Comparison of ENCODE assay signal across 12 cellular contexts in genomic region chr19:35122687-35123551, GRCh38. TPM values are rescaled to one million over a fixed set of nuclear protein-coding genes. Genes with fewer than 3 reads are reported as not detected.
DNase-seq lines count a peak whose midpoint lies in the region; ATAC-seq and TF ChIP-seq lines count a peak whose summit lies in the region.
"Had no signal": no experiment of that assay in that cellular context is flagged by ENCODE, and none has a peak within 500 bp of the region (broad histone marks: within the 10 kb centered on the region; RNA-seq: fewer than 3 reads in every experiment).

No MANE protein-coding gene starts in this region.

- H3K36me3 ChIP-seq in MG63 (no peaks in the 10 kb centered on the region), left lung (no peaks in the 10 kb centered on the region), thoracic aorta (no peaks in the 10 kb centered on the region)

- no peaks in the 10 kb centered on the region for H3K27me3 ChIP-seq in MG63
- no peaks in the 10 kb centered on the region for H3K27me3 ChIP-seq in left lung
- no peaks in the 10 kb centered on the region for H3K27me3 ChIP-seq in thoracic aorta (replicated peaks; ENCODE audit: insufficient read depth)

- H3K36me3 Mint-ChIP-seq in MCF 10A (ENCODE audit: insufficient read depth, unreplicated experiment) = peaks cover 11% of the 10 kb centered on the region
- no peaks in the 10 kb centered on the region for H3K36me3 Mint-ChIP-seq in T-cell
- H3K36me3 Mint-ChIP-seq: activated CD8-positive, alpha-beta memory T cell treated with anti-CD3 and anti-CD28 coated beads, Interleukin-2, amount 10 ng/mL, durations not matched to agents 7 days and 5 days; activated naive CD8-positive, alpha-beta T cell treated with anti-CD3 and anti-CD28 coated beads, Interleukin-2, amount 10 ng/mL, durations not matched to agents 7 days and 5 days; stimulated activated naive B cell treated with anti-CD40 and anti-IgM and Interleukin-4, amounts not matched to agents 10 μg/mL and 1 μg/mL and 100 μg/mL, for 72 hours had no signal

- peaks cover 15 to 26% of the 10 kb centered on the region in 2 donors for H3K4me1 ChIP-seq in left lung
- H3K4me1 ChIP-seq in thoracic aorta (ENCODE audit: control insufficient read depth in 1 of 2, low read depth in 2 of 2) = peaks cover 5 to 30% of the 10 kb centered on the region in 2 donors

- peak; percentile 51 for DNase-seq in MG63
- peak; percentile 98 for DNase-seq in MCF 10A (ENCODE audit: unreplicated experiment)
- DNase-seq in left lung = no peak
- no peak for DNase-seq in thoracic aorta (ENCODE audit: low spot score)
- DNase-seq in T-cell = no peak
- no peak for DNase-seq in Ammon's horn (ENCODE audit: low spot score)
- no peak for DNase-seq in inferior parietal cortex (ENCODE audit: extremely low spot score)
- DNase-seq: activated CD8-positive, alpha-beta memory T cell treated with anti-CD3 and anti-CD28 coated beads, Interleukin-2, amount 10 ng/mL, durations not matched to agents 7 days and 5 days; activated naive CD8-positive, alpha-beta T cell treated with anti-CD3 and anti-CD28 coated beads, Interleukin-2, amount 10 ng/mL, durations not matched to agents 7 days and 5 days; SHP77; stimulated activated naive B cell treated with anti-CD40 and anti-IgM and Interleukin-4, amounts not matched to agents 10 μg/mL and 1 μg/mL and 100 μg/mL, for 72 hours had no signal

- no peak for TF ChIP-seq CTCF in MCF 10A (IDR thresholded peaks at IDR 0.05; ENCODE audit: unreplicated experiment)
- no peak for TF ChIP-seq CTCF in left lung (IDR thresholded peaks at IDR 0.05)
- no peak for TF ChIP-seq CTCF in thoracic aorta (IDR thresholded peaks at IDR 0.05)

- CTCF ChIA-PET in MCF 10A (lab: Yijun Ruan, JAX) = interaction anchor here (0.6 to 2.6 kb wide), 5 partner anchors 8 to 53 kb away, joined by 3 to 17 read pairs (median 4); partner anchors contain the start of gene FXYD3
- CTCF ChIA-PET in T-cell (lab: Charles Lee) = no interaction called here

- H3K27ac ChIP-seq in left lung (peak overlapping the region; percentile 23 to 80), thoracic aorta (peak overlapping the region; percentile 88 to 92)

- H3K4me3 Mint-ChIP-seq in MCF 10A (ENCODE audit: unreplicated experiment) (peak overlapping the region; percentile 89), T-cell (no peak overlapping the region)

- intact Hi-C loops in MCF 10A (cut with micrococcal nuclease) = no loop called here
- intact Hi-C loops in left lung (cut with DNase I) = no loop called here

- H3K4me1 Mint-ChIP-seq in MCF 10A (ENCODE audit: insufficient read depth, unreplicated experiment) (peaks cover 59% of the 10 kb centered on the region), T-cell (peaks cover 14 to 18% (median 14%) of the 10 kb centered on the region in 3 donors)

- POLR2A ChIA-PET in MCF 10A (lab: Yijun Ruan, JAX) (interaction anchor here (0.6 to 6.0 kb wide), 16 partner anchors 7 to 390 kb away, joined by 3 to 70 read pairs (median 4); partner anchors contain the start of genes DMKN, FXYD3, FXYD5 and LGI4), T-cell (lab: Charles Lee) (no interaction called here)

- no peaks in the 10 kb centered on the region for H3K27me3 Mint-ChIP-seq in MCF 10A (ENCODE audit: insufficient read depth, unreplicated experiment)
- no peaks in the 10 kb centered on the region for H3K27me3 Mint-ChIP-seq in T-cell
- H3K27me3 Mint-ChIP-seq: activated CD8-positive, alpha-beta memory T cell treated with anti-CD3 and anti-CD28 coated beads, Interleukin-2, amount 10 ng/mL, durations not matched to agents 7 days and 5 days; activated naive CD8-positive, alpha-beta T cell treated with anti-CD3 and anti-CD28 coated beads, Interleukin-2, amount 10 ng/mL, durations not matched to agents 7 days and 5 days had no signal

- H3K4me3 ChIP-seq in MG63 = no peak overlapping the region
- H3K4me3 ChIP-seq in left lung = no peak overlapping the region
- no peak overlapping the region for H3K4me3 ChIP-seq in thoracic aorta

- H3K27ac Mint-ChIP-seq in MCF 10A (ENCODE audit: low read depth, unreplicated experiment) = peak overlapping the region; percentile 73
- H3K27ac Mint-ChIP-seq in T-cell = no peak overlapping the region
- H3K27ac Mint-ChIP-seq: activated CD8-positive, alpha-beta memory T cell treated with anti-CD3 and anti-CD28 coated beads, Interleukin-2, amount 10 ng/mL, durations not matched to agents 7 days and 5 days; activated naive CD8-positive, alpha-beta T cell treated with anti-CD3 and anti-CD28 coated beads, Interleukin-2, amount 10 ng/mL, durations not matched to agents 7 days and 5 days had no signal

- ATAC-seq in left lung (no peak), thoracic aorta (ENCODE audit: insufficient number of reproducible peaks, low FRiP score, low read depth) (no peak), T-cell (replicated peaks in 1 of 4) (no peak)
- ATAC-seq: activated CD8-positive, alpha-beta memory T cell treated with anti-CD3 and anti-CD28 coated beads, Interleukin-2, amount 10 ng/mL, durations not matched to agents 7 days and 5 days had no signal

- H3K9me3 Mint-ChIP-seq in MCF 10A (ENCODE audit: unreplicated experiment) (no peaks in the 10 kb centered on the region), T-cell (no peaks in the 10 kb centered on the region)
- H3K9me3 Mint-ChIP-seq: activated naive CD8-positive, alpha-beta T cell treated with anti-CD3 and anti-CD28 coated beads, Interleukin-2, amount 10 ng/mL, durations not matched to agents 7 days and 5 days; stimulated activated naive B cell treated with anti-CD40 and anti-IgM and Interleukin-4, amounts not matched to agents 10 μg/mL and 1 μg/mL and 100 μg/mL, for 72 hours had no signal

- BruUV-seq in MCF 10A (replicated peaks; lab: Mats Ljungman, UMichigan) = no TSS peak

- H3K9me3 ChIP-seq in MG63 (no peaks in the 10 kb centered on the region), left lung (no peaks in the 10 kb centered on the region), thoracic aorta (no peaks in the 10 kb centered on the region)

RNA-seq across cellular contexts. Expression of gene FXYD3, which starts 7.3 kb away (rescaled TPM):
- not detected in 2 replicates for total RNA-seq in MG63 (2014; rRNA removed; shearing (Covaris generic); ENCODE audit: low replicate concordance)
- total RNA-seq in MCF 10A (2022) (4.3 and 6.9 TPM in 2 replicates), left lung (100 to 1,000 TPM in 1 of 2 donors, 10 to 100 TPM in 1; 88.4 to 207 TPM), thoracic aorta (1 to 10 TPM in 1 of 2 donors, under 1 TPM in 1; 0.68 to 6.4 TPM), T-cell (1 to 10 TPM in 1 of 5 donors, under 1 TPM in 1, not detected in 3; 0.79 to 1.1 TPM)
- total RNA-seq: activated CD8-positive, alpha-beta memory T cell treated with anti-CD3 and anti-CD28 coated beads, Interleukin-2, amount 10 ng/mL, durations not matched to agents 7 days and 5 days; activated naive CD8-positive, alpha-beta T cell treated with anti-CD3 and anti-CD28 coated beads, Interleukin-2, amount 10 ng/mL, durations not matched to agents 7 days and 5 days had no signal

RNA-seq across cellular contexts. Expression of gene LGI4, which starts 11.9 kb away (rescaled TPM):
- total RNA-seq in MG63 (2014; rRNA removed; shearing (Covaris generic); ENCODE audit: low replicate concordance) = 0.76 TPM in 1 of 2 replicates, not detected in the other
- total RNA-seq in MCF 10A (2022) (0.91 TPM in 1 of 2 replicates, not detected in the other), left lung (1 to 10 TPM; 1.8 to 2.5 TPM), thoracic aorta (10 to 100 TPM in 1 of 2 donors, 1 to 10 TPM in 1; 7.9 to 17.4 TPM), T-cell (1 to 10 TPM in 1 of 5 donors, under 1 TPM in 4; 0.15 to 1.1 (median 0.89) TPM)
- total RNA-seq: activated CD8-positive, alpha-beta memory T cell treated with anti-CD3 and anti-CD28 coated beads, Interleukin-2, amount 10 ng/mL, durations not matched to agents 7 days and 5 days had no signal

RNA-seq across cellular contexts. Expression of gene FXYD1, which starts 15.7 kb away (rescaled TPM):
- total RNA-seq in MG63 (2014; rRNA removed; shearing (Covaris generic); ENCODE audit: low replicate concordance) = not detected in 2 replicates
- total RNA-seq in MCF 10A (2022) (not detected in 2 replicates), left lung (10 to 100 TPM; 20.1 to 24.0 TPM), thoracic aorta (10 to 100 TPM; 50.7 to 65.8 TPM), T-cell (1 to 10 TPM in 4 of 5 donors, under 1 TPM in 1; 0.70 to 7.7 (median 4.8) TPM)
- total RNA-seq: activated naive CD8-positive, alpha-beta T cell treated with anti-CD3 and anti-CD28 coated beads, Interleukin-2, amount 10 ng/mL, durations not matched to agents 7 days and 5 days had no signal

RNA-seq across cellular contexts. Expression of gene FXYD7, which starts 20.1 kb away (rescaled TPM):
- not detected in 2 replicates for total RNA-seq in MG63 (2014; rRNA removed; shearing (Covaris generic); ENCODE audit: low replicate concordance)
- total RNA-seq in MCF 10A (2022) = not detected in 2 replicates
- total RNA-seq in left lung = not detected
- not detected for total RNA-seq in thoracic aorta
- 10 to 100 TPM in 4 of 5 donors, 1 to 10 TPM in 1; 8.8 to 24.0 (median 12.6) TPM for total RNA-seq in T-cell
- total RNA-seq: omental fat pad had no signal

RNA-seq across cellular contexts. Expression of gene FXYD5, which starts 31.6 kb away (rescaled TPM):
- 28.9 and 59.7 TPM in 2 replicates for total RNA-seq in MG63 (2014; rRNA removed; shearing (Covaris generic); ENCODE audit: low replicate concordance)
- total RNA-seq in MCF 10A (2022) (150 and 159 TPM in 2 replicates), left lung (100 to 1,000 TPM; 111 to 123 TPM), thoracic aorta (100 to 1,000 TPM in 1 of 2 donors, 10 to 100 TPM in 1; 65.0 to 106 TPM), T-cell (100 to 1,000 TPM; 440 to 616 (median 504) TPM)

Comparison
In these comparisons a context has a peak if more than half of its experiments do, and no peak if none do; other contexts are left out.
1. DNase-seq: peak in MG63 (single experiment) and MCF 10A (single experiment); none in left lung (0 of 2), thoracic aorta (single experiment), T-cell (0 of 34), Ammon's horn (single experiment) and inferior parietal cortex (single experiment).
2. RNA of gene FXYD3, which starts 7.3 kb away (total RNA-seq): 88.4 to 207 TPM in left lung; 4.3 to 6.9 TPM in MCF 10A, 0.68 to 6.4 TPM in thoracic aorta, not detected in MG63 and 0.79 to 1.1 TPM in T-cell; every median in the first group is over 10 times any median in the second.